In genomic region chr11:134916421-134916820, GRCh38 we compare ENCODE assay signal across 26 cellular contexts.
"Had no signal": no experiment of that assay in that cellular context is flagged by ENCODE, and none has a peak within 500 bp of the region (broad histone marks: within the 10 kb centered on the region; RNA-seq: fewer than 3 reads in every experiment).

No MANE protein-coding gene starts in this region.

- ATAC-seq: effector memory CD8-positive, alpha-beta T cell; gastroesophageal sphincter; left colon; psoas muscle; stimulated activated memory B cell treated with anti-CD40 and anti-IgM and Interleukin-4, amounts not matched to agents 10 μg/mL and 1 μg/mL and 100 μg/mL, for 72 hours had no signal

- H3K36me3 ChIP-seq: ascending aorta, gastroesophageal sphincter, sigmoid colon, stomach, transverse colon had no signal

- H3K27me3 ChIP-seq: ascending aorta, gastroesophageal sphincter, sigmoid colon had no signal

- H3K27ac ChIP-seq: coronary artery, parathyroid adenoma, psoas muscle had no signal

- H3K4me3 ChIP-seq: ascending aorta, coronary artery, gastroesophageal sphincter, psoas muscle, sigmoid colon, stomach, transverse colon had no signal

- H3K9me3 ChIP-seq: ascending aorta, gastroesophageal sphincter, psoas muscle, sigmoid colon, stomach, transverse colon had no signal

- DNase-seq: activated CD4-positive, alpha-beta memory T cell treated with anti-CD3 and anti-CD28 coated beads, Interleukin-2, amount 10 ng/mL, durations not matched to agents 7 days and 5 days; activated CD4-positive, alpha-beta T cell treated with anti-CD3 and anti-CD28 coated beads, Interleukin-2, amount 10 ng/mL, durations not matched to agents 24 days and 14 days; activated CD4-positive, CD25-positive, alpha-beta regulatory T cell treated with anti-CD3 and anti-CD28 coated beads, Interleukin-2, amount 50 U/mL, for 72 hours; activated CD8-positive, alpha-beta memory T cell treated with anti-CD3 and anti-CD28 coated beads, Interleukin-2, amount 50 U/mL, for 48 hours; activated gamma-delta T cell; activated naive CD4-positive, alpha-beta T cell treated with anti-CD3 and anti-CD28 coated beads, Interleukin-2, amount 10 ng/mL, durations not matched to agents 7 days and 5 days; activated naive CD8-positive, alpha-beta T cell treated with anti-CD3 and anti-CD28 coated beads, Interleukin-2, amount 10 ng/mL, durations not matched to agents 7 days and 5 days; activated T-cell treated with anti-CD3 and anti-CD28 coated beads, Interleukin-2, amount 50 U/mL, for 24 hours; effector memory CD8-positive, alpha-beta T cell; erythroblast; hippocampal formation; left colon; mammary epithelial cell; psoas muscle; sigmoid colon; small intestine; stimulated activated CD4-positive, alpha-beta T cell treated with anti-CD3 and anti-CD28 coated beads, Interleukin-4, amount 100 ng/mL, for 4 hours; stimulated activated CD8-positive, alpha-beta memory T cell treated with anti-CD3 and anti-CD28 coated beads, Interleukin-4, amount 100 ng/mL, for 48 hours; stomach; T1000; transverse colon had no signal

- H3K4me1 ChIP-seq: parathyroid adenoma, psoas muscle, stomach, transverse colon had no signal
